In the genomic region with DNA sequence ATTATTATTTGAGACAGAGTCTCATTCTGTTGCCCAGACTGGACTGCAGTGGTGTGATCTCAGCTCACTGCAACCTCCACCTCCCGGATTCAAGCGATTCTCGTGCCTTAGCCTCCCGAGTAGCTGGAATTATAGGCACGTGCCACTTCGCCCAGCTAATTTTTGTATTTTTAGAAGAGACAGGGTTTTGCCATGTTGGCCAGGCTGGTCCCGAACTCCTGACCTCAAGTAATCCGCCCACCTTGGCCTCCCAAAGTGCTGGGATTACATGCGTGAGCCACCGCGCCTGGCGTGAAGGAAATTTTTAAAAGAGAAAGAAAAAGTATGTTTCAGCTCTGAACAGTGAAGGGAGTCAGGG, we compare ENCODE assay signal across 8 cellular contexts. TPM values are rescaled to one million over a fixed set of nuclear protein-coding genes. Genes with fewer than 3 reads are reported as not detected.
DNase-seq lines count a peak whose midpoint lies in the region; ATAC-seq and TF ChIP-seq lines count a peak whose summit lies in the region.
"Not testable (repeated sequence)": the region's sequence is repeated elsewhere in the genome, so short reads cannot be mapped to it uniquely, and the experiment has no call there.

No MANE protein-coding gene starts in this region.

- not testable (repeated sequence) for H3K9me2 ChIP-seq in PC-9 (ENCODE audit: insufficient read depth)

- H3K27ac Mint-ChIP-seq in CD8-positive, alpha-beta T cell, result peak overlapping the region; percentile 49
- H3K27ac Mint-ChIP-seq in osteocyte (ENCODE audit: unreplicated experiment), result peak overlapping the region; percentile 60
- H3K27ac Mint-ChIP-seq in stimulated activated naive CD8-positive, alpha-beta T cell treated with anti-CD3 and anti-CD28 coated beads, Interleukin-15, Interleukin-2, amounts not matched to agents 100 ng/mL and 50 ng/mL, for 24 hours, result peak overlapping the region; percentile 62

- CTCF ChIA-PET in CD8-positive, alpha-beta T cell (lab: Charles Lee), result interaction anchor here (0.6 kb wide), 1 partner anchor 13 kb away, joined by 4 read pairs; no protein-coding TSS in a partner anchor
- CTCF ChIA-PET in PC-9 (lab: Charles Lee), result interaction anchor here (0.6 kb wide), 1 partner anchor 70 kb away, joined by 3 read pairs; no protein-coding TSS in a partner anchor

- not testable (repeated sequence) for H3K27me3 ChIP-seq in CD8-positive, alpha-beta T cell (ENCODE audit: insufficient read depth, low read length); PC-9 (ENCODE audit: insufficient read depth, low read depth); ascending aorta; esophagus (ENCODE audit: control insufficient read depth in 1 of 2, insufficient read depth in 2 of 2, low read length in 2 of 2); left lung; vagina

- BruUV-seq in PC-9 (replicated peaks; lab: Mats Ljungman, UMichigan), result not testable (repeated sequence)

- H3K79me2 ChIP-seq in PC-9 (ENCODE audit: low read depth), result not testable (repeated sequence)

- not testable (repeated sequence) for H3K4me2 ChIP-seq in PC-9

- H2AFZ ChIP-seq in PC-9, result not testable (repeated sequence)

- WGBS in esophagus, 2 donors, result 79 to 81% methylated on average over 12 of the region's 12 CpGs

- H3K36me3 ChIP-seq in CD8-positive, alpha-beta T cell (ENCODE audit: insufficient read depth, low read length), result peaks cover 18% of the 10 kb centered on the region
- H3K36me3 ChIP-seq in PC-9 (ENCODE audit: low read depth); esophagus (ENCODE audit: control insufficient read depth in 2 of 2, insufficient read depth in 2 of 2, low read length in 1 of 2): not testable (repeated sequence)
- H3K36me3 ChIP-seq in ascending aorta (peaks cover 17 to 24% of the 10 kb centered on the region in 2 donors), left lung (peaks cover 0 to 28% of the 10 kb centered on the region in 2 donors), vagina (peaks cover 0 to 19% of the 10 kb centered on the region in 2 donors)

- peaks cover 48% of the 10 kb centered on the region for H3K4me1 Mint-ChIP-seq in CD8-positive, alpha-beta T cell (ENCODE audit: low read depth)
- peaks cover 70% of the 10 kb centered on the region for H3K4me1 Mint-ChIP-seq in osteocyte (ENCODE audit: unreplicated experiment)
- peaks cover 86% of the 10 kb centered on the region for H3K4me1 Mint-ChIP-seq in stimulated activated naive CD8-positive, alpha-beta T cell treated with anti-CD3 and anti-CD28 coated beads, Interleukin-15, Interleukin-2, amounts not matched to agents 100 ng/mL and 50 ng/mL, for 24 hours (ENCODE audit: low read depth)

- POLR2A ChIA-PET in CD8-positive, alpha-beta T cell (lab: Charles Lee), result interaction anchor here (0.7 kb wide), 1 partner anchor 15 kb away, joined by 3 read pairs; no protein-coding TSS in a partner anchor
- POLR2A ChIA-PET in PC-9 (lab: Charles Lee; ENCODE audit: unreplicated experiment), result not testable (repeated sequence)

- H3K36me3 Mint-ChIP-seq in CD8-positive, alpha-beta T cell, result peaks cover 46% of the 10 kb centered on the region
- peaks cover 20% of the 10 kb centered on the region for H3K36me3 Mint-ChIP-seq in osteocyte (ENCODE audit: unreplicated experiment)
- H3K36me3 Mint-ChIP-seq in stimulated activated naive CD8-positive, alpha-beta T cell treated with anti-CD3 and anti-CD28 coated beads, Interleukin-15, Interleukin-2, amounts not matched to agents 100 ng/mL and 50 ng/mL, for 24 hours (ENCODE audit: low read depth), result peaks cover 47% of the 10 kb centered on the region

- not testable (repeated sequence) for H3F3A ChIP-seq in PC-9 (ENCODE audit: insufficient read depth, low read depth)

- H3K4me1 ChIP-seq in CD8-positive, alpha-beta T cell (ENCODE audit: insufficient read depth, low read length); esophagus (ENCODE audit: control insufficient read depth in 2 of 2, insufficient read depth in 2 of 2, low read length in 1 of 2): not testable (repeated sequence)
- H3K4me1 ChIP-seq in PC-9 (replicated peaks; ENCODE audit: insufficient read depth) (peaks cover 33% of the 10 kb centered on the region), ascending aorta (peaks cover 13 to 39% of the 10 kb centered on the region in 2 donors), left lung (peaks cover 6 to 62% of the 10 kb centered on the region in 2 donors), vagina (peaks cover 53% of the 10 kb centered on the region)

- TF ChIP-seq CTCF in CD8-positive, alpha-beta T cell (IDR thresholded peaks at IDR 0.05); PC-9 (conservative IDR thresholded peaks at IDR 0.05); ascending aorta (IDR thresholded peaks at IDR 0.05); left lung (IDR thresholded peaks at IDR 0.05); osteocyte (IDR thresholded peaks at IDR 0.05); vagina (IDR thresholded peaks at IDR 0.05): not testable (repeated sequence)

- not testable (repeated sequence) for H3K9me3 Mint-ChIP-seq in CD8-positive, alpha-beta T cell; osteocyte (ENCODE audit: unreplicated experiment); stimulated activated naive CD8-positive, alpha-beta T cell treated with anti-CD3 and anti-CD28 coated beads, Interleukin-15, Interleukin-2, amounts not matched to agents 100 ng/mL and 50 ng/mL, for 24 hours

- intact Hi-C loops in CD8-positive, alpha-beta T cell (cut with DNase I, micrococcal nuclease); vagina (cut with DNase I): not testable (repeated sequence)
- intact Hi-C loops in PC-9 (cut with micrococcal nuclease; ENCODE audit: unreplicated experiment), result loop anchor here (2.0 to 10.0 kb wide), 3 partner anchors 69 to 345 kb away; a partner anchor contains a TSS
- intact Hi-C loops in ascending aorta (cut with DNase I), result loop anchor here (5.0 kb wide), 1 partner anchor 33 kb away; no protein-coding TSS in a partner anchor
- intact Hi-C loops in left lung (cut with DNase I), result loop anchor here in 1 of 2 donors (10.0 kb wide), 1 partner anchor 55 kb away; no protein-coding TSS in a partner anchor

- not testable (repeated sequence) for H4K20me1 ChIP-seq in PC-9 (ENCODE audit: insufficient read depth)

- not testable (repeated sequence) for TF ChIP-seq POLR2A in vagina (IDR thresholded peaks at IDR 0.05)

- H3K9me3 ChIP-seq in CD8-positive, alpha-beta T cell (ENCODE audit: low read length); PC-9 (ENCODE audit: insufficient read depth, low read depth); ascending aorta; esophagus (ENCODE audit: control insufficient read depth in 2 of 2, insufficient read depth in 1 of 2, low read depth in 1 of 2, low read length in 1 of 2); left lung; vagina: not testable (repeated sequence)

- H3K4me3 Mint-ChIP-seq in CD8-positive, alpha-beta T cell; osteocyte (ENCODE audit: unreplicated experiment); stimulated activated naive CD8-positive, alpha-beta T cell treated with anti-CD3 and anti-CD28 coated beads, Interleukin-15, Interleukin-2, amounts not matched to agents 100 ng/mL and 50 ng/mL, for 24 hours: not testable (repeated sequence)

- DNase-seq in CD8-positive, alpha-beta T cell; PC-9; left lung; osteocyte (ENCODE audit: extremely low spot score, unreplicated experiment); vagina (ENCODE audit: extremely low spot score in 2 of 2): not testable (repeated sequence)
- DNase-seq in ascending aorta (ENCODE audit: low spot score in 2 of 2), result peak in 1 of 2 donors; percentile 41

- not testable (repeated sequence) for H3K27me3 Mint-ChIP-seq in CD8-positive, alpha-beta T cell (ENCODE audit: low read depth); osteocyte (ENCODE audit: unreplicated experiment); stimulated activated naive CD8-positive, alpha-beta T cell treated with anti-CD3 and anti-CD28 coated beads, Interleukin-15, Interleukin-2, amounts not matched to agents 100 ng/mL and 50 ng/mL, for 24 hours

- ATAC-seq in CD8-positive, alpha-beta T cell; left lung: not testable (repeated sequence)

- not testable (repeated sequence) for H3K4me3 ChIP-seq in CD8-positive, alpha-beta T cell (ENCODE audit: low read depth, low read length); PC-9; esophagus (ENCODE audit: low read depth in 1 of 2, low read length in 2 of 2); left lung
- peak overlapping the region; percentile 11 to 13 for H3K4me3 ChIP-seq in ascending aorta
- peak overlapping the region in 1 of 2 donors; percentile 17 for H3K4me3 ChIP-seq in vagina

- not testable (repeated sequence) for H3K27ac ChIP-seq in CD8-positive, alpha-beta T cell (ENCODE audit: low read depth, low read length)
- H3K27ac ChIP-seq in PC-9 (peak overlapping the region; percentile 23; the same call in 1 of the 2 replicates), ascending aorta (peak overlapping the region; percentile 57 to 76), esophagus (ENCODE audit: low read depth in 2 of 2, low read length in 1 of 2) (peak overlapping the region; percentile 61 to 72), left lung (peak overlapping the region; percentile 35 to 62), vagina (peak overlapping the region; percentile 48)

RNA-seq across cellular contexts. Expression of a gene that starts 35.5 kb away (rescaled TPM):
- 10 to 100 TPM; 53.8 to 62.8 TPM for total RNA-seq in CD8-positive, alpha-beta T cell
- total RNA-seq in PC-9 (2021), result 69.6 and 74.6 TPM in 2 replicates
- total RNA-seq in ascending aorta, result 133 TPM
- 10 to 100 TPM; 21.7 to 25.0 TPM for polyA plus RNA-seq in esophagus
- total RNA-seq in left lung, result 10 to 100 TPM; 58.3 to 86.0 TPM
- 93.4 and 97.3 TPM in 2 replicates for total RNA-seq in osteocyte
- 52.1 TPM for total RNA-seq in vagina
